In genomic region chr2:41727152-41727551, GRCh38 we compare ENCODE assay signal across 1 cellular context.
TF ChIP-seq lines count a peak whose summit lies in the region.

No MANE protein-coding gene starts in this region.

TF ChIP-seq in K562, 482 proteins besides CTCF, POLR2A, EP300 and RAD21 (continued from another document and continues in another):
- no peak for TF ChIP-seq RREB1 (CRISPR knock-in tag; IDR thresholded peaks at IDR 0.05)
- TF ChIP-seq TFAP4 (CRISPR knock-in tag; IDR thresholded peaks at IDR 0.05; ENCODE audit: borderline replicate concordance) = no peak
- no peak for TF ChIP-seq THRB (CRISPR knock-in tag; conservative IDR thresholded peaks at IDR 0.05)
- no peak for TF ChIP-seq RBM39 (optimal IDR thresholded peaks at IDR 0.05; ENCODE audit: low read depth, low read length)
- no peak for TF ChIP-seq SMARCA5 (IDR thresholded peaks at IDR 0.05)
- no peak for TF ChIP-seq VEZF1 (CRISPR knock-in tag; IDR thresholded peaks at IDR 0.05)
- 0 out of 2 replicates have a peak, but pooled peaks have one; percentile 22 for TF ChIP-seq ZFP1 (CRISPR knock-in tag; IDR thresholded peaks at IDR 0.05)
- no peak for TF ChIP-seq TCF15 (CRISPR knock-in tag; IDR thresholded peaks at IDR 0.05)
- TF ChIP-seq RBFOX2 (IDR thresholded peaks at IDR 0.05; ENCODE audit: low read depth, low read length) = no peak
- no peak for TF ChIP-seq DACH1 (IDR thresholded peaks at IDR 0.05; ENCODE audit: partially characterized antibody)
- TF ChIP-seq ZNF395 (CRISPR knock-in tag; IDR thresholded peaks at IDR 0.05) = no peak
- TF ChIP-seq ZNF232 (CRISPR knock-in tag; IDR thresholded peaks at IDR 0.05) = no peak
- no peak for TF ChIP-seq NR4A1 (CRISPR knock-in tag; IDR thresholded peaks at IDR 0.05)
- peak; percentile 97 for TF ChIP-seq NR4A1 (tag; IDR thresholded peaks at IDR 0.05)
- TF ChIP-seq BCL6 (CRISPR knock-in tag; IDR thresholded peaks at IDR 0.05) = no peak
- no peak for TF ChIP-seq RBM17 (IDR thresholded peaks at IDR 0.05; ENCODE audit: borderline replicate concordance, low read depth, low read length)
- TF ChIP-seq ZNF175 (CRISPR knock-in tag; IDR thresholded peaks at IDR 0.05; ENCODE audit: low read depth) = no peak
- no peak for TF ChIP-seq NCOA6 (IDR thresholded peaks at IDR 0.05)
- TF ChIP-seq GABPA (tag; conservative IDR thresholded peaks at IDR 0.05; ENCODE audit: low read depth) = no peak
- no peak for TF ChIP-seq KLF6 (CRISPR knock-in tag; IDR thresholded peaks at IDR 0.05; ENCODE audit: borderline replicate concordance)
- no peak for TF ChIP-seq ZNF444 (CRISPR knock-in tag; IDR thresholded peaks at IDR 0.05)
- no peak for TF ChIP-seq MECOM (CRISPR knock-in tag; IDR thresholded peaks at IDR 0.05)
- TF ChIP-seq MAX (CRISPR knock-in tag; IDR thresholded peaks at IDR 0.05) = no peak
- peak; percentile 62; the same call in 1 of the 2 replicates for TF ChIP-seq DMBX1 (CRISPR knock-in tag; IDR thresholded peaks at IDR 0.05; ENCODE audit: borderline replicate concordance)
- no peak for TF ChIP-seq ZFX (CRISPR knock-in tag; IDR thresholded peaks at IDR 0.05)
- TF ChIP-seq DIDO1 (tag; IDR thresholded peaks at IDR 0.05; ENCODE audit: low read depth) = no peak
- no peak for TF ChIP-seq FOSL1 (tag; conservative IDR thresholded peaks at IDR 0.05)
- TF ChIP-seq SMC3 (conservative IDR thresholded peaks at IDR 0.05; ENCODE audit: insufficient read depth, low read depth, low read length) = no peak
- peak in 1 of 2 experiments; percentile 24; a peak in 1 of 4 replicates for TF ChIP-seq MAZ (CRISPR knock-in tag; conservative IDR thresholded peaks at IDR 0.05 in 1 of 2, IDR thresholded peaks at IDR 0.05 in 1 of 2)
- no peak for TF ChIP-seq KDM4B (IDR thresholded peaks at IDR 0.05; ENCODE audit: borderline replicate concordance in 2 of 2, low read depth in 1 of 2)
- TF ChIP-seq SREBF2 (CRISPR knock-in tag; IDR thresholded peaks at IDR 0.05) = no peak
- no peak for TF ChIP-seq SAFB2 (IDR thresholded peaks at IDR 0.05; ENCODE audit: borderline replicate concordance, low read depth, low read length, severe bottlenecking)
- TF ChIP-seq ZNF57 (CRISPR knock-in tag; IDR thresholded peaks at IDR 0.05) = no peak
- no peak for TF ChIP-seq MYC (IDR thresholded peaks at IDR 0.05; ENCODE audit: low read depth, low read length)
- TF ChIP-seq MYC (CRISPR knock-in tag; IDR thresholded peaks at IDR 0.05; ENCODE audit: borderline replicate concordance, low read depth) = no peak
- no peak for TF ChIP-seq BHLHE40 (IDR thresholded peaks at IDR 0.05; ENCODE audit: low read length)
- TF ChIP-seq ZNF512 (tag; IDR thresholded peaks at IDR 0.05) = no peak
- no peak for TF ChIP-seq ATF6 (CRISPR knock-in tag; IDR thresholded peaks at IDR 0.05)
- TF ChIP-seq POLR3A (IDR thresholded peaks at IDR 0.05; ENCODE audit: borderline replicate concordance, extremely low read depth, insufficient read depth, insufficient read length) = no peak
- no peak for TF ChIP-seq ZBTB2 (IDR thresholded peaks at IDR 0.05)
- TF ChIP-seq ESRRB (CRISPR knock-in tag; IDR thresholded peaks at IDR 0.05; ENCODE audit: borderline replicate concordance) = no peak
- TF ChIP-seq FUS (optimal IDR thresholded peaks at IDR 0.05; ENCODE audit: low read depth, low read length) = no peak
- no peak for TF ChIP-seq STAT5B (CRISPR knock-in tag; IDR thresholded peaks at IDR 0.05)
- TF ChIP-seq BCLAF1 (IDR thresholded peaks at IDR 0.05; ENCODE audit: borderline replicate concordance in 1 of 2, control insufficient read depth in 1 of 2, low read depth in 2 of 2, low read length in 1 of 2) = no peak
- TF ChIP-seq DDX20 (tag; IDR thresholded peaks at IDR 0.05; ENCODE audit: low read depth) = peak; percentile 74; the same call in 1 of the 2 replicates
- no peak for TF ChIP-seq CBX5 (IDR thresholded peaks at IDR 0.05; ENCODE audit: borderline replicate concordance, low read depth)
